ENCODE assay signal across 29 cellular contexts in the genomic region with DNA sequence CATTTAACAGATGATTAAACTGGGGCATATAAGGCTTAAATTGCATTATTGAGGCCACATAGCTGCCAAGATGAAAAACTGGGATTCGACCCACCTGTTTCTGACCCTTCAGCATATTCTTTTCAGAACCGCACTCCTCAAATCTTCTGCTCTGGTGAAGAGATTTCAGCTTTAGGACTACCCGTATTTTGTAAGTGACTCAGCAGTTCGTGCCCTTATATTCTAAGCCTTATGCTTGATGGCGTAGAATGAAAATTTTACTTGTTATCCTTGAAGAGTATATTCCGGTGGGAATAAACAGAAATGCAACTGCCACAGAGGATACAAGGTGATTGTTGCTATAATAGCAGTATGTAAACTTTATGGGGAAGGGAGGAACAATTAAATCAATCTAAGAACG.
"Had no signal": no experiment of that assay in that cellular context is flagged by ENCODE, and none has a peak within 500 bp of the region (broad histone marks: within the 10 kb centered on the region; RNA-seq: fewer than 3 reads in every experiment).

No MANE protein-coding gene starts in this region.

- ATAC-seq: stimulated activated effector memory CD8-positive, alpha-beta T cell treated with anti-CD3 and anti-CD28 coated beads, Interleukin-12 subunit alpha, Interleukin-12 subunit beta, amount 100 ng/mL, for 72 hours; stimulated activated memory B cell treated with anti-CD40 and anti-IgM and Interleukin-4, amounts not matched to agents 10 μg/mL and 1 μg/mL and 100 μg/mL, for 72 hours; stimulated activated naive B cell treated with anti-CD40 and anti-IgM and Interleukin-4, amounts not matched to agents 10 μg/mL and 1 μg/mL and 100 μg/mL, for 72 hours; stimulated activated naive CD8-positive, alpha-beta T cell treated with anti-CD3 and anti-CD28 coated beads, Interleukin-15, amount 100 ng/mL, for 72 hours; stimulated activated naive CD8-positive, alpha-beta T cell treated with anti-CD3 and anti-CD28 coated beads, Interleukin-15, Interleukin-2, amounts not matched to agents 100 U/mL and 50 U/mL, for 24 hours; upper lobe of right lung had no signal

- H3K36me3 ChIP-seq: stomach, suprapubic skin, thoracic aorta, thyroid gland, tibial artery, tibial nerve, transverse colon, upper lobe of left lung, upper lobe of right lung, uterus, vagina had no signal

- H3K27me3 Mint-ChIP-seq: stimulated activated memory B cell treated with anti-CD40 and anti-IgM and Interleukin-4, amounts not matched to agents 10 μg/mL and 1 μg/mL and 100 μg/mL, for 72 hours; stimulated activated naive B cell treated with anti-CD40 and anti-IgM and Interleukin-4, amounts not matched to agents 10 μg/mL and 1 μg/mL and 100 μg/mL, for 72 hours; stimulated activated naive CD8-positive, alpha-beta T cell treated with anti-CD3 and anti-CD28 coated beads, Interleukin-15, amount 100 ng/mL, for 72 hours; stimulated activated naive CD8-positive, alpha-beta T cell treated with anti-CD3 and anti-CD28 coated beads, Interleukin-15, Interleukin-2, amounts not matched to agents 100 ng/mL and 50 ng/mL, for 24 hours had no signal

- H3K27ac ChIP-seq: stomach, suprapubic skin, testis, thoracic aorta, thyroid gland, tibial artery, tibial nerve, transverse colon, upper lobe of left lung, upper lobe of right lung, uterus, vagina had no signal

- H3K9me3 ChIP-seq: stomach, suprapubic skin, testis, thoracic aorta, thyroid gland, tibial artery, tibial nerve, transverse colon, upper lobe of left lung, upper lobe of right lung, uterus, vagina had no signal

- FAIRE-seq: urothelium cell line had no signal

- H3K36me3 Mint-ChIP-seq: stimulated activated effector memory CD8-positive, alpha-beta T cell treated with anti-CD3 and anti-CD28 coated beads, Interleukin-12 subunit alpha, Interleukin-12 subunit beta, amount 100 ng/mL, for 72 hours; stimulated activated memory B cell treated with anti-CD40 and anti-IgM and Interleukin-4, amounts not matched to agents 10 μg/mL and 1 μg/mL and 100 μg/mL, for 72 hours; stimulated activated naive B cell treated with anti-CD40 and anti-IgM and Interleukin-4, amounts not matched to agents 10 μg/mL and 1 μg/mL and 100 μg/mL, for 72 hours; type B pancreatic cell had no signal

- H3K4me1 ChIP-seq: stomach, testis, thyroid gland, tibial artery, tibial nerve, transverse colon, upper lobe of left lung, upper lobe of right lung, uterus, vagina had no signal

- H3K4me3 Mint-ChIP-seq: stimulated activated effector memory CD8-positive, alpha-beta T cell treated with anti-CD3 and anti-CD28 coated beads, Interleukin-12 subunit alpha, Interleukin-12 subunit beta, amount 100 ng/mL, for 72 hours; stimulated activated memory B cell treated with anti-CD40 and anti-IgM and Interleukin-4, amounts not matched to agents 10 μg/mL and 1 μg/mL and 100 μg/mL, for 72 hours; stimulated activated naive B cell treated with anti-CD40 and anti-IgM and Interleukin-4, amounts not matched to agents 10 μg/mL and 1 μg/mL and 100 μg/mL, for 72 hours; stimulated activated naive CD8-positive, alpha-beta T cell treated with anti-CD3 and anti-CD28 coated beads, Interleukin-15, amount 100 ng/mL, for 72 hours; stimulated activated naive CD8-positive, alpha-beta T cell treated with anti-CD3 and anti-CD28 coated beads, Interleukin-15, Interleukin-2, amounts not matched to agents 100 ng/mL and 50 ng/mL, for 24 hours; type B pancreatic cell had no signal

- H3K27ac Mint-ChIP-seq: stimulated activated effector memory CD8-positive, alpha-beta T cell treated with anti-CD3 and anti-CD28 coated beads, Interleukin-12 subunit alpha, Interleukin-12 subunit beta, amount 100 ng/mL, for 72 hours; stimulated activated memory B cell treated with anti-CD40 and anti-IgM and Interleukin-4, amounts not matched to agents 10 μg/mL and 1 μg/mL and 100 μg/mL, for 72 hours; stimulated activated naive B cell treated with anti-CD40 and anti-IgM and Interleukin-4, amounts not matched to agents 10 μg/mL and 1 μg/mL and 100 μg/mL, for 72 hours; stimulated activated naive CD8-positive, alpha-beta T cell treated with anti-CD3 and anti-CD28 coated beads, Interleukin-15, amount 100 ng/mL, for 72 hours; stimulated activated naive CD8-positive, alpha-beta T cell treated with anti-CD3 and anti-CD28 coated beads, Interleukin-15, Interleukin-2, amounts not matched to agents 100 ng/mL and 50 ng/mL, for 24 hours; type B pancreatic cell had no signal

- H3K9me3 Mint-ChIP-seq: stimulated activated naive CD8-positive, alpha-beta T cell treated with anti-CD3 and anti-CD28 coated beads, Interleukin-15, amount 100 ng/mL, for 72 hours; type B pancreatic cell had no signal

- H3K27me3 ChIP-seq: stomach, suprapubic skin, testis, thyroid gland, tibial artery, tibial nerve, transverse colon, upper lobe of left lung, upper lobe of right lung, uterus, vagina had no signal

- DNase-seq: stimulated activated CD4-positive, alpha-beta T cell treated with anti-CD3 and anti-CD28 coated beads, Interleukin-2, amount 100 ng/mL, for 48 hours; stimulated activated CD4-positive, alpha-beta T cell treated with anti-CD3 and anti-CD28 coated beads, Interleukin-4, amount 100 ng/mL, for 1 hour; stimulated activated CD4-positive, alpha-beta T cell treated with anti-CD3 and anti-CD28 coated beads, Interleukin-4, amount 100 ng/mL, for 24 hours; stimulated activated CD4-positive, alpha-beta T cell treated with anti-CD3 and anti-CD28 coated beads, Interleukin-4, amount 100 ng/mL, for 4 hours; stimulated activated CD8-positive, alpha-beta memory T cell treated with anti-CD3 and anti-CD28 coated beads, Interleukin-4, amount 100 ng/mL, for 48 hours; stimulated activated naive B cell treated with anti-CD40 and anti-IgM and Interleukin-4, amounts not matched to agents 10 μg/mL and 1 μg/mL and 100 μg/mL, for 72 hours; stimulated activated naive CD4-positive, alpha-beta T cell; stimulated activated naive CD4-positive, alpha-beta T cell treated with Interleukin-2 at 50 U/mL for 16 hours; stimulated activated naive CD8-positive, alpha-beta T cell treated with anti-CD3 and anti-CD28 coated beads, Interleukin-15, amount 100 ng/mL, for 72 hours; stimulated activated naive CD8-positive, alpha-beta T cell treated with anti-CD3 and anti-CD28 coated beads, Interleukin-15, Interleukin-2, amounts not matched to agents 100 U/mL and 50 U/mL, for 24 hours; stomach; substantia nigra; testis; thyroid gland; tibial artery; transverse colon; trophoblast cell; upper lobe of left lung; upper lobe of right lung; uterus had no signal

- H3K4me1 Mint-ChIP-seq: stimulated activated effector memory CD8-positive, alpha-beta T cell treated with anti-CD3 and anti-CD28 coated beads, Interleukin-12 subunit alpha, Interleukin-12 subunit beta, amount 100 ng/mL, for 72 hours; stimulated activated memory B cell treated with anti-CD40 and anti-IgM and Interleukin-4, amounts not matched to agents 10 μg/mL and 1 μg/mL and 100 μg/mL, for 72 hours; stimulated activated naive B cell treated with anti-CD40 and anti-IgM and Interleukin-4, amounts not matched to agents 10 μg/mL and 1 μg/mL and 100 μg/mL, for 72 hours; stimulated activated naive CD8-positive, alpha-beta T cell treated with anti-CD3 and anti-CD28 coated beads, Interleukin-15, amount 100 ng/mL, for 72 hours had no signal

- H3K4me3 ChIP-seq: stomach, suprapubic skin, testis, thoracic aorta, thyroid gland, tibial artery, tibial nerve, transverse colon, upper lobe of left lung, upper lobe of right lung, uterus, vagina had no signal
